Comparison of ENCODE assay signal across 10 cellular contexts in the genomic region with DNA sequence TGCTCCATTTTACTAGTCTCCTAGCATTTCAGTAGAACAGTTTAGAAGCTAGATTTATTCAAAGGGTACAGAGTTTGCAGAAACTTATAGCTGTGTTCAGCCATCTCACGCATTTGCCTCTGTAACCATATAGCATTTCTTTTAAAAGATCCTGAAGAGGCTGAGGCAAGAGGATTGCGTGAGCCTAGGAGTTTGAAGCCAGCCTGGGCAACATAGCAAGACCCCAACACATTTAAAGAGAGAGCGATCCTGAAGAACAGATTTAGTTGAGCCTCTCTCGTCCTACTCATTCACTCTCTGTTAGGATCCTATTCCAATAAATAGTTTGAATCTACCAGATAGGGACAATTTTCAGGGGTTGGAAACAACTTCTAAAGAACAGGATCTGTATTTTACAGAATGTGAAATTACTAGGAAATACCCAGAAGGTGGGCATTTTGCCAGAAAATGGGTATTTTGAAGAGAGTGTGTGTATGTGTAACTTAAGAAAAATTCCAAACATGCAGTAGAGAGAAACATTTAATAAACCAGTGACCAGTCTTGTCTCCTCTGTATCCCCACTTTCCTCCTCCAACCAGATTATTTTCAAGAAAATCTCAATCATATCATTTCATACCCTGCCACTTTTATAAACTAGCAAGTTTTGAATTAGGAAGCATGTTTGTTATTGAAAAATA. TPM values are rescaled to one million over a fixed set of nuclear protein-coding genes. Genes with fewer than 3 reads are reported as not detected.
DNase-seq lines count a peak whose midpoint lies in the region; ATAC-seq and TF ChIP-seq lines count a peak whose summit lies in the region.
"Had no signal": no experiment of that assay in that cellular context is flagged by ENCODE, and none has a peak within 500 bp of the region (broad histone marks: within the 10 kb centered on the region; RNA-seq: fewer than 3 reads in every experiment).

No MANE protein-coding gene starts in this region.

- CTCF ChIA-PET in activated B cell treated with CpG ODN at 0.5 μM for 24 hours (lab: Charles Lee) = interaction anchor here (1.1 kb wide), 1 partner anchor 37 kb away, joined by 3 read pairs; no protein-coding TSS in a partner anchor

- no peaks in the 10 kb centered on the region for H3K9me3 ChIP-seq in thoracic aorta

- H3K4me3 Mint-ChIP-seq in activated naive CD4-positive, alpha-beta T cell treated with anti-CD3 and anti-CD28 coated beads, Interleukin-2, amount 50 U/mL, for 24 hours = peak overlapping the region; percentile 71
- peak overlapping the region; percentile 20 for H3K4me3 Mint-ChIP-seq in activated B cell treated with CpG ODN at 0.5 μM for 24 hours
- H3K4me3 Mint-ChIP-seq: activated naive CD4-positive, alpha-beta T cell treated with anti-CD3 and anti-CD28 coated beads, Interleukin-2, amount 10 ng/mL, durations not matched to agents 7 days and 5 days had no signal

- H3K4me3 ChIP-seq in foreskin fibroblast (ENCODE audit: low read depth in 1 of 2, low read length in 2 of 2) (no peak overlapping the region), thoracic aorta (no peak overlapping the region)

- H3K36me3 ChIP-seq in thoracic aorta = no peaks in the 10 kb centered on the region

- no peak for DNase-seq in activated naive CD4-positive, alpha-beta T cell treated with Interleukin-2 at 50 U/mL for 16 hours
- no peak for DNase-seq in activated B cell treated with CpG ODN at 0.5 μM for 24 hours
- DNase-seq in foreskin fibroblast = peak; percentile 65 to 85
- DNase-seq in thoracic aorta (ENCODE audit: low spot score) = no peak
- no peak for DNase-seq in HK-2 (ENCODE audit: unreplicated experiment)
- DNase-seq in NCI-H1694 treated with DMSO at 0.1 percent for 48 hours (lab: John Stamatoyannopoulos, UW) = no peak
- DNase-seq: activated naive CD4-positive, alpha-beta T cell treated with anti-CD3 and anti-CD28 coated beads, Interleukin-2, amount 10 ng/mL, durations not matched to agents 7 days and 5 days; SHP77 had no signal

- peak overlapping the region; percentile 28 to 40 for H3K27ac ChIP-seq in thoracic aorta

- H3K27ac Mint-ChIP-seq in activated naive CD4-positive, alpha-beta T cell treated with anti-CD3 and anti-CD28 coated beads, Interleukin-2, amount 50 U/mL, for 24 hours = no peak overlapping the region
- no peak overlapping the region for H3K27ac Mint-ChIP-seq in activated B cell treated with CpG ODN at 0.5 μM for 24 hours
- H3K27ac Mint-ChIP-seq: activated naive CD4-positive, alpha-beta T cell treated with anti-CD3 and anti-CD28 coated beads, Interleukin-2, amount 10 ng/mL, durations not matched to agents 7 days and 5 days had no signal

- H3K4me1 ChIP-seq in thoracic aorta (ENCODE audit: control insufficient read depth in 1 of 2, low read depth in 2 of 2) = peaks cover 15 to 69% of the 10 kb centered on the region in 2 donors

- no peaks in the 10 kb centered on the region for H3K9me3 Mint-ChIP-seq in activated naive CD4-positive, alpha-beta T cell treated with anti-CD3 and anti-CD28 coated beads, Interleukin-2, amount 50 U/mL, for 24 hours
- no peaks in the 10 kb centered on the region for H3K9me3 Mint-ChIP-seq in activated B cell treated with CpG ODN at 0.5 μM for 24 hours
- H3K9me3 Mint-ChIP-seq: activated naive CD4-positive, alpha-beta T cell treated with anti-CD3 and anti-CD28 coated beads, Interleukin-2, amount 10 ng/mL, durations not matched to agents 7 days and 5 days had no signal

- peaks cover 54% of the 10 kb centered on the region for H3K4me1 Mint-ChIP-seq in activated naive CD4-positive, alpha-beta T cell treated with anti-CD3 and anti-CD28 coated beads, Interleukin-2, amount 50 U/mL, for 24 hours
- H3K4me1 Mint-ChIP-seq in activated B cell treated with CpG ODN at 0.5 μM for 24 hours = peaks cover 65% of the 10 kb centered on the region

- no peaks in the 10 kb centered on the region for H3K27me3 ChIP-seq in thoracic aorta (replicated peaks; ENCODE audit: insufficient read depth)

- intact Hi-C loops in activated B cell treated with CpG ODN at 0.5 μM for 24 hours (cut with micrococcal nuclease) = no loop called here

- POLR2A ChIA-PET in activated B cell treated with CpG ODN at 0.5 μM for 24 hours (lab: Charles Lee) = no interaction called here

- TF ChIP-seq CTCF in activated B cell treated with CpG ODN at 0.5 μM for 24 hours (IDR thresholded peaks at IDR 0.05) (no peak), foreskin fibroblast (IDR thresholded peaks at IDR 0.05; ENCODE audit: low read depth, low read length) (no peak), thoracic aorta (IDR thresholded peaks at IDR 0.05) (no peak)

- H3K36me3 Mint-ChIP-seq in activated naive CD4-positive, alpha-beta T cell treated with anti-CD3 and anti-CD28 coated beads, Interleukin-2, amount 50 U/mL, for 24 hours = peaks cover 30% of the 10 kb centered on the region
- H3K36me3 Mint-ChIP-seq in activated B cell treated with CpG ODN at 0.5 μM for 24 hours (ENCODE audit: low read depth) = peaks cover 45% of the 10 kb centered on the region

- ATAC-seq in activated B cell treated with CpG ODN at 0.5 μM for 24 hours (ENCODE audit: low read depth) = no peak
- ATAC-seq in thoracic aorta (ENCODE audit: insufficient number of reproducible peaks, low FRiP score, low read depth) = no peak
- no peak for ATAC-seq in GM18519 (IDR thresholded peaks at IDR 0.05; ENCODE audit: low FRiP score, unreplicated experiment)

- H3K27me3 Mint-ChIP-seq in activated naive CD4-positive, alpha-beta T cell treated with anti-CD3 and anti-CD28 coated beads, Interleukin-2, amount 50 U/mL, for 24 hours = no peaks in the 10 kb centered on the region
- no peaks in the 10 kb centered on the region for H3K27me3 Mint-ChIP-seq in activated B cell treated with CpG ODN at 0.5 μM for 24 hours
- H3K27me3 Mint-ChIP-seq: activated naive CD4-positive, alpha-beta T cell treated with anti-CD3 and anti-CD28 coated beads, Interleukin-2, amount 10 ng/mL, durations not matched to agents 7 days and 5 days had no signal

RNA-seq across cellular contexts. Expression of a gene that starts 4.5 kb away (rescaled TPM):
- total RNA-seq in activated B cell treated with CpG ODN at 0.5 μM for 24 hours (78.9 and 88.4 TPM in 2 replicates), thoracic aorta (10 to 100 TPM; 32.2 to 68.1 TPM)

Comparison
In these comparisons a context has a peak if more than half of its experiments do, and no peak if none do; other contexts are left out.
1. DNase-seq: peak in foreskin fibroblast (2 of 2); none in activated naive CD4-positive, alpha-beta T cell treated with Interleukin-2 at 50 U/mL for 16 hours (single experiment), activated B cell treated with CpG ODN at 0.5 μM for 24 hours (single experiment), thoracic aorta (single experiment), HK-2 (single experiment) and NCI-H1694 treated with DMSO at 0.1 percent for 48 hours (single experiment).